Comparison of ENCODE assay signal across 1 cellular context in the genomic region with DNA sequence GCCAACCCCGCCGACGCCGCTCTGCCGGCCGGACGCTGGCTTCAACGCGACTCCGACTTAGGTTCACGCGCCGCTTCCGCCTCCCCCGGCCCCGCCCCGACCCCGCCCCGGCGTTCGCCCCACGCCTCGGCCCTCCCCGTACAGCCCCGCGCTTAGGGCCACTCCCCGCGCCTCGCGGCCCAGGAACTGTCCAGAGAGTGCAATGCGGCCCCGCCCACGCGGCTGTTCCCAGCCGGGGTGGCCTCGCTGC.
TF ChIP-seq lines count a peak whose summit lies in the region.

UBP1 (minus strand) TSS at position 78 of the 250 bp plus-strand sequence. CDS start 557 bp downstream, outside the sequence.

TF ChIP-seq in GM12878, 131 proteins besides CTCF, POLR2A, EP300 and RAD21 (continued from another document):
- TF ChIP-seq, protein P1, sequence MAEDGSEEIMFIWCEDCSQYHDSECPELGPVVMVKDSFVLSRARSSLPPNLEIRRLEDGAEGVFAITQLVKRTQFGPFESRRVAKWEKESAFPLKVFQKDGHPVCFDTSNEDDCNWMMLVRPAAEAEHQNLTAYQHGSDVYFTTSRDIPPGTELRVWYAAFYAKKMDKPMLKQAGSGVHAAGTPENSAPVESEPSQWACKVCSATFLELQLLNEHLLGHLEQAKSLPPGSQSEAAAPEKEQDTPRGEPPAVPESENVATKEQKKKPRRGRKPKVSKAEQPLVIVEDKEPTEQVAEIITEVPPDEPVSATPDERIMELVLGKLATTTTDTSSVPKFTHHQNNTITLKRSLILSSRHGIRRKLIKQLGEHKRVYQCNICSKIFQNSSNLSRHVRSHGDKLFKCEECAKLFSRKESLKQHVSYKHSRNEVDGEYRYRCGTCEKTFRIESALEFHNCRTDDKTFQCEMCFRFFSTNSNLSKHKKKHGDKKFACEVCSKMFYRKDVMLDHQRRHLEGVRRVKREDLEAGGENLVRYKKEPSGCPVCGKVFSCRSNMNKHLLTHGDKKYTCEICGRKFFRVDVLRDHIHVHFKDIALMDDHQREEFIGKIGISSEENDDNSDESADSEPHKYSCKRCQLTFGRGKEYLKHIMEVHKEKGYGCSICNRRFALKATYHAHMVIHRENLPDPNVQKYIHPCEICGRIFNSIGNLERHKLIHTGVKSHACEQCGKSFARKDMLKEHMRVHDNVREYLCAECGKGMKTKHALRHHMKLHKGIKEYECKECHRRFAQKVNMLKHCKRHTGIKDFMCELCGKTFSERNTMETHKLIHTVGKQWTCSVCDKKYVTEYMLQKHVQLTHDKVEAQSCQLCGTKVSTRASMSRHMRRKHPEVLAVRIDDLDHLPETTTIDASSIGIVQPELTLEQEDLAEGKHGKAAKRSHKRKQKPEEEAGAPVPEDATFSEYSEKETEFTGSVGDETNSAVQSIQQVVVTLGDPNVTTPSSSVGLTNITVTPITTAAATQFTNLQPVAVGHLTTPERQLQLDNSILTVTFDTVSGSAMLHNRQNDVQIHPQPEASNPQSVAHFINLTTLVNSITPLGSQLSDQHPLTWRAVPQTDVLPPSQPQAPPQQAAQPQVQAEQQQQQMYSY (CRISPR knock-in tag; IDR thresholded peaks at IDR 0.05) = no peak
- TF ChIP-seq CBFB (IDR thresholded peaks at IDR 0.05; ENCODE audit: low read depth) (no peak), POU2F2 (IDR thresholded peaks at IDR 0.05; ENCODE audit: borderline replicate concordance, low read depth, low read length) (0 out of 3 replicates have a peak, but pooled peaks have one; percentile 49), MXI1 (IDR thresholded peaks at IDR 0.05; ENCODE audit: low read depth, low read length) (peak; percentile 46; the same call in 1 of the 2 replicates), SMC3 (IDR thresholded peaks at IDR 0.05; ENCODE audit: borderline replicate concordance, low read length) (no peak), EGR1 (IDR thresholded peaks at IDR 0.05; ENCODE audit: borderline replicate concordance in 1 of 2, low read depth in 2 of 2, low read length in 2 of 2) (peak; percentile 18 to 89)
- TF ChIP-seq, protein P2, sequence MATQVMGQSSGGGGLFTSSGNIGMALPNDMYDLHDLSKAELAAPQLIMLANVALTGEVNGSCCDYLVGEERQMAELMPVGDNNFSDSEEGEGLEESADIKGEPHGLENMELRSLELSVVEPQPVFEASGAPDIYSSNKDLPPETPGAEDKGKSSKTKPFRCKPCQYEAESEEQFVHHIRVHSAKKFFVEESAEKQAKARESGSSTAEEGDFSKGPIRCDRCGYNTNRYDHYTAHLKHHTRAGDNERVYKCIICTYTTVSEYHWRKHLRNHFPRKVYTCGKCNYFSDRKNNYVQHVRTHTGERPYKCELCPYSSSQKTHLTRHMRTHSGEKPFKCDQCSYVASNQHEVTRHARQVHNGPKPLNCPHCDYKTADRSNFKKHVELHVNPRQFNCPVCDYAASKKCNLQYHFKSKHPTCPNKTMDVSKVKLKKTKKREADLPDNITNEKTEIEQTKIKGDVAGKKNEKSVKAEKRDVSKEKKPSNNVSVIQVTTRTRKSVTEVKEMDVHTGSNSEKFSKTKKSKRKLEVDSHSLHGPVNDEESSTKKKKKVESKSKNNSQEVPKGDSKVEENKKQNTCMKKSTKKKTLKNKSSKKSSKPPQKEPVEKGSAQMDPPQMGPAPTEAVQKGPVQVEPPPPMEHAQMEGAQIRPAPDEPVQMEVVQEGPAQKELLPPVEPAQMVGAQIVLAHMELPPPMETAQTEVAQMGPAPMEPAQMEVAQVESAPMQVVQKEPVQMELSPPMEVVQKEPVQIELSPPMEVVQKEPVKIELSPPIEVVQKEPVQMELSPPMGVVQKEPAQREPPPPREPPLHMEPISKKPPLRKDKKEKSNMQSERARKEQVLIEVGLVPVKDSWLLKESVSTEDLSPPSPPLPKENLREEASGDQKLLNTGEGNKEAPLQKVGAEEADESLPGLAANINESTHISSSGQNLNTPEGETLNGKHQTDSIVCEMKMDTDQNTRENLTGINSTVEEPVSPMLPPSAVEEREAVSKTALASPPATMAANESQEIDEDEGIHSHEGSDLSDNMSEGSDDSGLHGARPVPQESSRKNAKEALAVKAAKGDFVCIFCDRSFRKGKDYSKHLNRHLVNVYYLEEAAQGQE (IDR thresholded peaks at IDR 0.05; ENCODE audit: low read depth, low read length) = 0 out of 2 replicates have a peak, but pooled peaks have one; percentile 17
- TF ChIP-seq, protein P3, sequence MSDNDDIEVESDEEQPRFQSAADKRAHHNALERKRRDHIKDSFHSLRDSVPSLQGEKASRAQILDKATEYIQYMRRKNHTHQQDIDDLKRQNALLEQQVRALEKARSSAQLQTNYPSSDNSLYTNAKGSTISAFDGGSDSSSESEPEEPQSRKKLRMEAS (IDR thresholded peaks at IDR 0.05; ENCODE audit: low read depth, low read length) = peak; percentile 72
